Comparison of ENCODE assay signal across 20 cellular contexts in genomic region chr10:133349160-133349568, GRCh38. TPM values are rescaled to one million over a fixed set of nuclear protein-coding genes. Genes with fewer than 3 reads are reported as not detected.
DNase-seq lines count a peak whose midpoint lies in the region; ATAC-seq, FAIRE-seq and TF ChIP-seq lines count a peak whose summit lies in the region.
"Had no signal": no experiment of that assay in that cellular context is flagged by ENCODE, and none has a peak within 500 bp of the region (broad histone marks: within the 10 kb centered on the region; RNA-seq: fewer than 3 reads in every experiment).

No MANE protein-coding gene starts in this region.

- H3K27ac Mint-ChIP-seq in activated naive CD8-positive, alpha-beta T cell treated with anti-CD3 and anti-CD28 coated beads, Interleukin-2, amount 10 ng/mL, durations not matched to agents 7 days and 5 days = peak overlapping the region; percentile 4
- H3K27ac Mint-ChIP-seq in activated naive CD8-positive, alpha-beta T cell treated with anti-CD3 and anti-CD28 coated beads, Interleukin-2, amount 50 U/mL, for 24 hours = no peak overlapping the region

- TF ChIP-seq CTCF in bronchial epithelial cell (IDR thresholded peaks at IDR 0.05; ENCODE audit: insufficient read depth, low read length, severe bottlenecking) = no peak

- no peak overlapping the region for H3K4me3 ChIP-seq in bronchial epithelial cell (ENCODE audit: low read depth, low read length)
- H3K4me3 ChIP-seq: MG63 had no signal

- no peak for DNase-seq in activated naive CD8-positive, alpha-beta T cell treated with anti-CD3 and anti-CD28 coated beads, Interleukin-2, amount 10 ng/mL, durations not matched to agents 7 days and 5 days
- DNase-seq in activated naive CD8-positive, alpha-beta T cell treated with anti-CD3 and anti-CD28 coated beads, Interleukin-2, amount 50 U/mL, for 24 hours = no peak
- no peak for DNase-seq in bronchial epithelial cell (ENCODE audit: low read depth)
- no peak for DNase-seq in urothelium cell line (ENCODE audit: low spot score)
- DNase-seq in KBM-7 = no peak
- DNase-seq in NCI-H345 (lab: John Stamatoyannopoulos, UW) = no peak
- DNase-seq: C1 segment of cervical spinal cord, Karpas-422, MG63, NCI-H1105, NCI-H1694, NCI-H2107, NCI-H2227 treated with DMSO at 0.1 percent for 48 hours, NCI-H524 treated with DMSO at 0.1 percent for 48 hours, SHP77 had no signal

- in situ Hi-C loops in KBM-7 (cut with MboI; ENCODE audit: low pct_unique_long_range_greater_than_20kb, low sequenced_read_pairs) = no loop called here

- no peaks in the 10 kb centered on the region for H3K36me3 ChIP-seq in bronchial epithelial cell (ENCODE audit: control insufficient read depth, insufficient read depth, low read length)
- H3K36me3 ChIP-seq: MG63 had no signal

- no peak for ATAC-seq in activated naive CD8-positive, alpha-beta T cell treated with anti-CD3 and anti-CD28 coated beads, Interleukin-2, amount 10 ng/mL, durations not matched to agents 7 days and 5 days (ENCODE audit: low read depth)
- no peak for ATAC-seq in activated naive CD8-positive, alpha-beta T cell treated with anti-CD3 and anti-CD28 coated beads, Interleukin-2, amount 50 U/mL, for 24 hours
- ATAC-seq: HCT116, Panc1, SK-N-SH treated with all-trans-retinoic acid at 6 μM for 48 hours had no signal

- no peaks in the 10 kb centered on the region for H3K4me1 Mint-ChIP-seq in activated naive CD8-positive, alpha-beta T cell treated with anti-CD3 and anti-CD28 coated beads, Interleukin-2, amount 10 ng/mL, durations not matched to agents 7 days and 5 days
- peaks cover 2% of the 10 kb centered on the region for H3K4me1 Mint-ChIP-seq in activated naive CD8-positive, alpha-beta T cell treated with anti-CD3 and anti-CD28 coated beads, Interleukin-2, amount 50 U/mL, for 24 hours

- FAIRE-seq in bronchial epithelial cell (lab: Jason Lieb, UNC) = peak; percentile 92
- FAIRE-seq in urothelium cell line (lab: Jason Lieb, UNC) = peak; percentile 87

- H3K4me3 Mint-ChIP-seq in activated naive CD8-positive, alpha-beta T cell treated with anti-CD3 and anti-CD28 coated beads, Interleukin-2, amount 10 ng/mL, durations not matched to agents 7 days and 5 days = no peak overlapping the region
- no peak overlapping the region for H3K4me3 Mint-ChIP-seq in activated naive CD8-positive, alpha-beta T cell treated with anti-CD3 and anti-CD28 coated beads, Interleukin-2, amount 50 U/mL, for 24 hours

- no peaks in the 10 kb centered on the region for H3K9me3 Mint-ChIP-seq in activated naive CD8-positive, alpha-beta T cell treated with anti-CD3 and anti-CD28 coated beads, Interleukin-2, amount 10 ng/mL, durations not matched to agents 7 days and 5 days
- no peaks in the 10 kb centered on the region for H3K9me3 Mint-ChIP-seq in activated naive CD8-positive, alpha-beta T cell treated with anti-CD3 and anti-CD28 coated beads, Interleukin-2, amount 50 U/mL, for 24 hours

- H3K36me3 Mint-ChIP-seq in activated naive CD8-positive, alpha-beta T cell treated with anti-CD3 and anti-CD28 coated beads, Interleukin-2, amount 10 ng/mL, durations not matched to agents 7 days and 5 days = no peaks in the 10 kb centered on the region
- no peaks in the 10 kb centered on the region for H3K36me3 Mint-ChIP-seq in activated naive CD8-positive, alpha-beta T cell treated with anti-CD3 and anti-CD28 coated beads, Interleukin-2, amount 50 U/mL, for 24 hours (ENCODE audit: low read depth)

- POLR2A ChIA-PET in activated naive CD8-positive, alpha-beta T cell treated with anti-CD3 and anti-CD28 coated beads, Interleukin-2, amount 10 ng/mL, durations not matched to agents 7 days and 5 days (lab: Charles Lee) = no interaction called here

- H3K27me3 Mint-ChIP-seq in activated naive CD8-positive, alpha-beta T cell treated with anti-CD3 and anti-CD28 coated beads, Interleukin-2, amount 10 ng/mL, durations not matched to agents 7 days and 5 days = peaks cover 12% of the 10 kb centered on the region
- peaks cover 29% of the 10 kb centered on the region for H3K27me3 Mint-ChIP-seq in activated naive CD8-positive, alpha-beta T cell treated with anti-CD3 and anti-CD28 coated beads, Interleukin-2, amount 50 U/mL, for 24 hours

- peak; percentile 43 for TF ChIP-seq POLR2A in GM19193 (IDR thresholded peaks at IDR 0.05; ENCODE audit: extremely low read depth, insufficient read depth, insufficient read length)

- no peaks in the 10 kb centered on the region for H3K27me3 ChIP-seq in bronchial epithelial cell (ENCODE audit: control insufficient read depth, insufficient read depth, low read length)

RNA-seq across cellular contexts. Expression of gene PRAP1, which starts 2.0 kb away (rescaled TPM):
- not detected for total RNA-seq in activated naive CD8-positive, alpha-beta T cell treated with anti-CD3 and anti-CD28 coated beads, Interleukin-2, amount 10 ng/mL, durations not matched to agents 7 days and 5 days
- total RNA-seq in bronchial epithelial cell = not detected in 2 replicates
- total RNA-seq: A673 had no signal

RNA-seq across cellular contexts. Expression of gene FUOM, which starts 8.7 kb away (rescaled TPM):
- 10 to 100 TPM; 15.4 to 17.3 TPM for total RNA-seq in activated naive CD8-positive, alpha-beta T cell treated with anti-CD3 and anti-CD28 coated beads, Interleukin-2, amount 10 ng/mL, durations not matched to agents 7 days and 5 days
- 16.8 and 23.2 TPM in 2 replicates for total RNA-seq in bronchial epithelial cell

RNA-seq across cellular contexts. Expression of gene CALY, which starts 12.5 kb away (rescaled TPM):
- total RNA-seq in activated naive CD8-positive, alpha-beta T cell treated with anti-CD3 and anti-CD28 coated beads, Interleukin-2, amount 10 ng/mL, durations not matched to agents 7 days and 5 days = 1 to 10 TPM; 3.1 to 3.6 TPM
- total RNA-seq in bronchial epithelial cell = not detected in 2 replicates
- total RNA-seq: A673 had no signal

RNA-seq across cellular contexts. Expression of gene ECHS1, which starts 24.0 kb away (rescaled TPM):
- total RNA-seq in activated naive CD8-positive, alpha-beta T cell treated with anti-CD3 and anti-CD28 coated beads, Interleukin-2, amount 10 ng/mL, durations not matched to agents 7 days and 5 days = 10 to 100 TPM; 33.5 to 36.1 TPM
- total RNA-seq in bronchial epithelial cell = 44.8 and 49.0 TPM in 2 replicates

RNA-seq across cellular contexts. Expression of gene PAOX, which starts 29.9 kb away (rescaled TPM):
- 1 to 10 TPM; 7.2 to 9.9 TPM for total RNA-seq in activated naive CD8-positive, alpha-beta T cell treated with anti-CD3 and anti-CD28 coated beads, Interleukin-2, amount 10 ng/mL, durations not matched to agents 7 days and 5 days
- 5.0 and 9.6 TPM in 2 replicates for total RNA-seq in bronchial epithelial cell
